19 cellular contexts compared by ENCODE assay signal in genomic region chr10:117367718-117368117, GRCh38. TPM values are rescaled to one million over a fixed set of nuclear protein-coding genes. Genes with fewer than 3 reads are reported as not detected.
DNase-seq lines count a peak whose midpoint lies in the region; ATAC-seq and TF ChIP-seq lines count a peak whose summit lies in the region.
"Had no signal": no experiment of that assay in that cellular context is flagged by ENCODE, and none has a peak within 500 bp of the region (broad histone marks: within the 10 kb centered on the region; RNA-seq: fewer than 3 reads in every experiment).

No MANE protein-coding gene starts in this region.

- H3K4me3 ChIP-seq in colonic mucosa (no peak overlapping the region), mucosa of descending colon (no peak overlapping the region), stomach (no peak overlapping the region), MG63 (no peak overlapping the region)

- no peak for TF ChIP-seq CTCF in colonic mucosa (IDR thresholded peaks at IDR 0.05)
- no peak for TF ChIP-seq CTCF in mucosa of descending colon (IDR thresholded peaks at IDR 0.05)
- TF ChIP-seq CTCF in stomach (IDR thresholded peaks at IDR 0.05) = no peak

- H3K9ac ChIP-seq in colonic mucosa (ENCODE audit: low read depth in 2 of 2, low read length in 2 of 2) = peak overlapping the region in 1 of 2 donors; percentile 30
- H3K9ac ChIP-seq: KMS-11 had no signal

- TF ChIP-seq POLR2A in stomach (IDR thresholded peaks at IDR 0.05) = no peak
- no peak for TF ChIP-seq POLR2A in GM18505 (IDR thresholded peaks at IDR 0.05; ENCODE audit: borderline replicate concordance, extremely low read depth, insufficient read depth, insufficient read length)

- no peak for TF ChIP-seq EP300 in stomach (IDR thresholded peaks at IDR 0.05)

- H3K4me1 ChIP-seq in colonic mucosa (no peaks in the 10 kb centered on the region), mucosa of descending colon (ENCODE audit: low read depth) (peaks cover 35% of the 10 kb centered on the region), stomach (peaks cover 51 to 99% (median 72%) of the 10 kb centered on the region in 4 donors)

- intact Hi-C loops in colonic mucosa (cut with DNase I) = no loop called here
- intact Hi-C loops in mucosa of descending colon (cut with DNase I, micrococcal nuclease) = no loop called here
- intact Hi-C loops in stomach (cut with DNase I; ENCODE audit: low total_unique reads) = no loop called here

- H3K36me3 ChIP-seq in colonic mucosa (no peaks in the 10 kb centered on the region), mucosa of descending colon (ENCODE audit: low read depth) (no peaks in the 10 kb centered on the region), stomach (no peaks in the 10 kb centered on the region), MG63 (peaks cover 9% of the 10 kb centered on the region; the same call in 1 of the 2 replicates)

- DNase-seq in HT-29 (ENCODE audit: low spot score) (peak; percentile 49), colonic mucosa (no peak), mucosa of descending colon (peak in 1 of 3 donors; percentile 24), stomach (no peak), MG63 (no peak), NOMO-1 treated with DMSO at 0.1 percent for 48 hours (lab: John Stamatoyannopoulos, UW; ENCODE audit: unreplicated experiment) (no peak)
- DNase-seq: C1 segment of cervical spinal cord; CD8-positive, alpha-beta memory T cell; GDM1; IMR-90; NCI-H1694 treated with DMSO at 0.1 percent for 48 hours; NCI-H2081 treated with DMSO at 0.1 percent for 48 hours; NCI-H2171 treated with DMSO at 0.1 percent for 48 hours; NCI-H526; RPMI8226 had no signal

- H3K9me3 ChIP-seq in colonic mucosa (no peaks in the 10 kb centered on the region), mucosa of descending colon (no peaks in the 10 kb centered on the region), stomach (no peaks in the 10 kb centered on the region), MG63 (no peaks in the 10 kb centered on the region)

- WGBS in stomach, 5 donors = 25 to 58% (median 45%) methylated on average over 5 of the region's 5 CpGs

- ATAC-seq in mucosa of descending colon (peak; percentile 19), GM19035 (IDR thresholded peaks at IDR 0.05; ENCODE audit: unreplicated experiment) (no peak), GM18505 (IDR thresholded peaks at IDR 0.05; ENCODE audit: unreplicated experiment) (no peak)
- ATAC-seq: SK-N-SH treated with all-trans-retinoic acid at 6 μM for 48 hours had no signal

- H3K27ac ChIP-seq in colonic mucosa = peak overlapping the region; percentile 56
- peak overlapping the region; percentile 78 to 90 (median 80) for H3K27ac ChIP-seq in stomach
- H3K27ac ChIP-seq: KMS-11 had no signal

- no peaks in the 10 kb centered on the region for H3K27me3 ChIP-seq in colonic mucosa
- no peaks in the 10 kb centered on the region for H3K27me3 ChIP-seq in stomach
- H3K27me3 ChIP-seq in MG63 = no peaks in the 10 kb centered on the region

RNA-seq across cellular contexts. Expression of gene PDZD8, which starts 7.5 kb away (rescaled TPM):
- 31.0 and 31.1 TPM in 2 replicates for total RNA-seq in HT-29 (2014; rRNA removed; shearing (Covaris generic))
- total RNA-seq in colonic mucosa (10 to 100 TPM; 68.5 to 82.0 TPM), mucosa of descending colon (10 to 100 TPM; 54.2 to 67.8 (median 57.6) TPM), stomach (10 to 100 TPM; 11.1 to 60.5 (median 40.4) TPM)
- polyA plus RNA-seq in stomach = 1 to 10 TPM; 3.5 to 5.5 (median 4.0) TPM
- total RNA-seq in MG63 (2014; rRNA removed; shearing (Covaris generic); ENCODE audit: low replicate concordance) = 21.9 and 37.3 TPM in 2 replicates
